9 cellular contexts compared by ENCODE assay signal in genomic region chr17:19338031-19338990, GRCh38. TPM values are rescaled to one million over a fixed set of nuclear protein-coding genes. Genes with fewer than 3 reads are reported as not detected.
A peak's percentile ranks its signal among the peaks of the same experiment; 100 is the strongest.
DNase-seq lines count a peak whose midpoint lies in the region; ATAC-seq and TF ChIP-seq lines count a peak whose summit lies in the region.
"Had no signal": no experiment of that assay in that cellular context is flagged by ENCODE, and none has a peak within 500 bp of the region (broad histone marks: within the 10 kb centered on the region; RNA-seq: fewer than 3 reads in every experiment).

No MANE protein-coding gene starts in this region.

- H3K4me2 ChIP-seq in PC-9 = no peak overlapping the region

- no peaks in the 10 kb centered on the region for H3K9me3 ChIP-seq in CD4-positive, alpha-beta T cell (ENCODE audit: control insufficient read depth, low read length)
- H3K9me3 ChIP-seq in PC-9 (ENCODE audit: insufficient read depth, low read depth) = no peaks in the 10 kb centered on the region

- peaks cover 44% of the 10 kb centered on the region for H3K27me3 Mint-ChIP-seq in CD4-positive, alpha-beta T cell

- BruUV-seq in PC-9 (replicated peaks; lab: Mats Ljungman, UMichigan) = no TSS peak

- peaks cover 34% of the 10 kb centered on the region for H3F3A ChIP-seq in PC-9 (ENCODE audit: insufficient read depth, low read depth)

- H3K4me3 ChIP-seq in H7 (ENCODE audit: insufficient read depth, low read depth, low read length) (no peak overlapping the region), PC-9 (no peak overlapping the region), fibroblast of villous mesenchyme (ENCODE audit: low read depth, low read length) (no peak overlapping the region), retinal pigment epithelial cell (ENCODE audit: low read length) (no peak overlapping the region)

- POLR2A ChIA-PET in CD4-positive, alpha-beta T cell (lab: Charles Lee) = interaction anchor here (1.2 kb wide), 1 partner anchor 118 kb away, joined by 3 read pairs; no protein-coding TSS in a partner anchor
- POLR2A ChIA-PET in PC-9 (lab: Charles Lee; ENCODE audit: unreplicated experiment) = interaction anchor here (0.6 kb wide), 2 partner anchors 16 to 925 kb away, joined by 3 to 5 read pairs; no protein-coding TSS in a partner anchor

- no peak overlapping the region for H3K27ac ChIP-seq in CD4-positive, alpha-beta T cell (ENCODE audit: low read depth, low read length)
- no peak overlapping the region for H3K27ac ChIP-seq in PC-9

- peak; percentile 50 to 68 (median 54) for DNase-seq in CD4-positive, alpha-beta T cell
- peak; percentile 91 for DNase-seq in H7
- DNase-seq in PC-9 = peak in 1 of 2 experiments; percentile 43
- DNase-seq in activated T-cell treated with anti-CD3 and anti-CD28 coated beads, Interleukin-2, amount 50 U/mL, for 48 hours = peak; percentile 76 to 77
- peak; percentile 50 for DNase-seq in fibroblast of villous mesenchyme (ENCODE audit: low read depth)
- DNase-seq in retinal pigment epithelial cell (ENCODE audit: low read depth) = peak; percentile 26

- no peak overlapping the region for H2AFZ ChIP-seq in PC-9

- H3K4me1 ChIP-seq in PC-9 (replicated peaks; ENCODE audit: insufficient read depth) = no peaks in the 10 kb centered on the region

- no peaks in the 10 kb centered on the region for H3K9me3 Mint-ChIP-seq in CD4-positive, alpha-beta T cell
- H3K9me3 Mint-ChIP-seq: IgD-negative memory B cell had no signal

- no peak overlapping the region for H3K27ac Mint-ChIP-seq in CD4-positive, alpha-beta T cell
- H3K27ac Mint-ChIP-seq: IgD-negative memory B cell had no signal

- CTCF ChIA-PET in CD4-positive, alpha-beta T cell (lab: Charles Lee) = interaction anchor here (0.6 to 1.3 kb wide), 6 partner anchors 21 to 108 kb away, joined by 3 to 4 read pairs (median 3); no protein-coding TSS in a partner anchor
- CTCF ChIA-PET in PC-9 (lab: Charles Lee) = no interaction called here

- H3K9me2 ChIP-seq in PC-9 (ENCODE audit: insufficient read depth) = no peaks in the 10 kb centered on the region

- no peaks in the 10 kb centered on the region for H3K79me2 ChIP-seq in PC-9 (ENCODE audit: low read depth)

- H3K27me3 ChIP-seq in CD4-positive, alpha-beta T cell (ENCODE audit: control insufficient read depth, insufficient read depth, low read length) = peaks cover 5% of the 10 kb centered on the region
- H3K27me3 ChIP-seq in H7 (ENCODE audit: control insufficient read depth, insufficient read depth, low read length) = no peaks in the 10 kb centered on the region
- no peaks in the 10 kb centered on the region for H3K27me3 ChIP-seq in PC-9 (ENCODE audit: insufficient read depth, low read depth)

- TF ChIP-seq CTCF in CD4-positive, alpha-beta T cell (IDR thresholded peaks at IDR 0.05) = peak; percentile 67
- TF ChIP-seq CTCF in PC-9 (conservative IDR thresholded peaks at IDR 0.05) (peak; percentile 73), fibroblast of villous mesenchyme (IDR thresholded peaks at IDR 0.05; ENCODE audit: insufficient read depth, low read depth, low read length) (peak; percentile 61), retinal pigment epithelial cell (conservative IDR thresholded peaks at IDR 0.05; ENCODE audit: low read depth, low read length) (peak; percentile 79)

- no peak overlapping the region for H3K4me3 Mint-ChIP-seq in CD4-positive, alpha-beta T cell
- H3K4me3 Mint-ChIP-seq: IgD-negative memory B cell had no signal

- intact Hi-C loops in CD4-positive, alpha-beta T cell (cut with DNase I, micrococcal nuclease) = no loop called here
- intact Hi-C loops in PC-9 (cut with micrococcal nuclease; ENCODE audit: unreplicated experiment) = no loop called here

- ATAC-seq in CD4-positive, alpha-beta T cell (ENCODE audit: poor library complexity) = peak; percentile 91
- ATAC-seq in HG03469 (IDR thresholded peaks at IDR 0.05; ENCODE audit: unreplicated experiment) (no peak), HG02588 (IDR thresholded peaks at IDR 0.05; ENCODE audit: unreplicated experiment) (no peak)

- no peaks in the 10 kb centered on the region for H3K36me3 Mint-ChIP-seq in CD4-positive, alpha-beta T cell (ENCODE audit: low read depth)
- H3K36me3 Mint-ChIP-seq: IgD-negative memory B cell had no signal

- no peaks in the 10 kb centered on the region for H4K20me1 ChIP-seq in PC-9 (ENCODE audit: insufficient read depth)

- H3K36me3 ChIP-seq in H7 (replicated peaks; ENCODE audit: control insufficient read depth, insufficient read depth, low read length) = peaks cover 4% of the 10 kb centered on the region; the same call in 1 of the 2 replicates
- H3K36me3 ChIP-seq in PC-9 (ENCODE audit: low read depth) = no peaks in the 10 kb centered on the region

- no peaks in the 10 kb centered on the region for H3K4me1 Mint-ChIP-seq in CD4-positive, alpha-beta T cell (ENCODE audit: low read depth)
- H3K4me1 Mint-ChIP-seq: IgD-negative memory B cell had no signal

RNA-seq across cellular contexts. Expression of gene B9D1, which starts 24.2 kb away (rescaled TPM):
- total RNA-seq in CD4-positive, alpha-beta T cell = under 1 TPM; 0.66 to 0.73 TPM
- 61.5 and 63.5 TPM in 2 replicates for total RNA-seq in H7 (2014; rRNA removed; shearing (Covaris generic))
- 40.2 and 58.7 TPM in 2 replicates for total RNA-seq in PC-9 (2021)
- total RNA-seq in fibroblast of villous mesenchyme = 40.2 and 42.5 TPM in 2 replicates

RNA-seq across cellular contexts. Expression of gene MAPK7, which starts 40.0 kb away (rescaled TPM):
- total RNA-seq in CD4-positive, alpha-beta T cell = 10 to 100 TPM; 15.2 to 17.3 TPM
- total RNA-seq in H7 (2014; rRNA removed; shearing (Covaris generic)) = 26.1 and 30.4 TPM in 2 replicates
- total RNA-seq in PC-9 (2021) = 23.3 and 39.6 TPM in 2 replicates
- 14.7 and 24.2 TPM in 2 replicates for total RNA-seq in fibroblast of villous mesenchyme

RNA-seq across cellular contexts. Expression of gene MFAP4, which starts 48.7 kb away (rescaled TPM):
- total RNA-seq in CD4-positive, alpha-beta T cell = not detected
- 22.2 and 24.8 TPM in 2 replicates for total RNA-seq in H7 (2014; rRNA removed; shearing (Covaris generic))
- not detected in 2 replicates for total RNA-seq in PC-9 (2021)
- 17.7 and 28.7 TPM in 2 replicates for total RNA-seq in fibroblast of villous mesenchyme

Comparison
In these comparisons a context has a peak if more than half of its experiments do, and no peak if none do; other contexts are left out.
1. RNA of gene B9D1, which starts 24.2 kb away (total RNA-seq): 61.5 to 63.5 TPM in H7, 40.2 to 58.7 TPM in PC-9 and 40.2 to 42.5 TPM in fibroblast of villous mesenchyme; 0.66 to 0.73 TPM in CD4-positive, alpha-beta T cell; every median in the first group is over 10 times any median in the second.
2. RNA of gene MFAP4, which starts 48.7 kb away (total RNA-seq): 22.2 to 24.8 TPM in H7 and 17.7 to 28.7 TPM in fibroblast of villous mesenchyme; not detected in PC-9 and not detected in CD4-positive, alpha-beta T cell; every median in the first group is over 10 times any median in the second.
3. Peak in every context shown above with its lines, with median percentiles within 50 percentile points of each other: CTCF ChIP-seq.